31 cellular contexts compared by ENCODE assay signal in genomic region chr5:55914971-55915370, GRCh38.
"Had no signal": no experiment of that assay in that cellular context is flagged by ENCODE, and none has a peak within 500 bp of the region (broad histone marks: within the 10 kb centered on the region; RNA-seq: fewer than 3 reads in every experiment).

No MANE protein-coding gene starts in this region.

- ATAC-seq: activated CD4-positive, CD25-positive, alpha-beta regulatory T cell treated with anti-CD3 and anti-CD28 coated beads, Interleukin-2, amount 50 U/mL, for 24 hours; activated CD8-positive, alpha-beta memory T cell treated with anti-CD3 and anti-CD28 coated beads, Interleukin-2, amount 10 ng/mL, durations not matched to agents 7 days and 5 days; activated CD8-positive, alpha-beta T cell treated with anti-CD3 and anti-CD28 coated beads, Interleukin-2, amount 10 ng/mL, durations not matched to agents 7 days and 5 days; activated naive CD4-positive, alpha-beta T cell treated with anti-CD3 and anti-CD28 coated beads, Interleukin-2, amount 50 U/mL, for 72 hours; activated T-cell treated with anti-CD3 and anti-CD28 coated beads, Interleukin-2, amount 50 U/mL, for 72 hours; effector memory CD8-positive, alpha-beta T cell; gastroesophageal sphincter; T-helper 17 cell had no signal

- H3K4me3 ChIP-seq: ascending aorta, breast epithelium, cardiac muscle cell, esophagus squamous epithelium, gastroesophageal sphincter had no signal

- DNase-seq: activated B cell treated with CpG ODN at 0.5 μM for 24 hours; activated CD4-positive, alpha-beta memory T cell treated with anti-CD3 and anti-CD28 coated beads for 36 hours; activated CD4-positive, alpha-beta T cell treated with anti-CD3 and anti-CD28 coated beads, Interleukin-2, amount 10 ng/mL, durations not matched to agents 24 days and 14 days; activated CD8-positive, alpha-beta memory T cell treated with anti-CD3 and anti-CD28 coated beads, Interleukin-2, amount 10 ng/mL, durations not matched to agents 7 days and 5 days; activated CD8-positive, alpha-beta memory T cell treated with anti-CD3 and anti-CD28 coated beads, Interleukin-2, amount 50 U/mL, for 4 hours; activated CD8-positive, alpha-beta T cell treated with anti-CD3 and anti-CD28 coated beads, Interleukin-2, amount 10 ng/mL, durations not matched to agents 7 days and 5 days; activated gamma-delta T cell; activated naive CD4-positive, alpha-beta T cell; activated naive CD4-positive, alpha-beta T cell treated with anti-CD3 and anti-CD28 coated beads, Interleukin-2, amount 10 ng/mL, durations not matched to agents 7 days and 5 days; activated naive CD8-positive, alpha-beta T cell treated with anti-CD3 and anti-CD28 coated beads, Interleukin-2, amount 10 ng/mL, durations not matched to agents 7 days and 5 days; activated T-cell treated with anti-CD3 and anti-CD28 coated beads, Interleukin-2, amount 50 U/mL, for 24 hours; activated T-cell treated with anti-CD3 and anti-CD28 coated beads, Interleukin-2, amount 50 U/mL, for 72 hours; central memory CD4-positive, alpha-beta T cell; cerebellar nuclear complex; cortex of kidney; dermis blood vessel endothelial cell; effector CD4-positive, alpha-beta T cell; effector memory CD8-positive, alpha-beta T cell; erythroblast; esophagus squamous epithelium; foreskin melanocyte; T-helper 1 cell; T-helper 17 cell; T1000; WERI-Rb-1 had no signal

- H3K27ac ChIP-seq: breast epithelium, cardiac muscle cell, esophagus squamous epithelium, gastroesophageal sphincter, WERI-Rb-1 had no signal
